Comparison of ENCODE assay signal across 31 cellular contexts in the genomic region with DNA sequence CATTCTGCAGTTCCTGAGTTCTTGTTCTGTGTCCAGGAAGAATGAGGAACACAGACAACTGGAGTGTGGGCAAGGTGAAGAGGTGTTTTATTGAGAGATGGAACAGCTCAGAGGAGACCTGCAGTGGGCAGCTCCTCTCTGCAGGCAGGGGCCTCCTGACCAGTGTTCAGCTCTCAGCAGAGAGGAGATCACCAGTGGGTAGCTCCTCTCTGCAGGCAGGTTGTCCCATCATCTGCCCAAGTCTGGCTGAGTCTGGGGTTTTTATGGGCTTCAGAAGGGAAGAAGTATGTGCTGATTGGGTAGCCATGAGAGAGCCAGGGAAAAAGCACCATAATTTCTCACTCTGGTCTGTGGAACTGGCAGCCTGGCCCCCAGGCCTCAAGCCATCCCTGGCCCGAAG. TPM values are rescaled to one million over a fixed set of nuclear protein-coding genes. Genes with fewer than 3 reads are reported as not detected.
"Had no signal": no experiment of that assay in that cellular context is flagged by ENCODE, and none has a peak within 500 bp of the region (broad histone marks: within the 10 kb centered on the region; RNA-seq: fewer than 3 reads in every experiment).

No MANE protein-coding gene starts in this region.

- H3K27me3 ChIP-seq: brain microvascular endothelial cell, dorsolateral prefrontal cortex, esophagus squamous epithelium, gastroesophageal sphincter, heart right ventricle had no signal

- H3K4me3 ChIP-seq: coronary artery, dorsolateral prefrontal cortex, esophagus squamous epithelium, gastroesophageal sphincter, heart right ventricle had no signal

- ATAC-seq: activated CD4-positive, alpha-beta T cell treated with anti-CD3 and anti-CD28 coated beads for 36 hours; activated CD8-positive, alpha-beta memory T cell treated with anti-CD3 and anti-CD28 coated beads, Interleukin-2, amount 10 ng/mL, durations not matched to agents 7 days and 5 days; activated CD8-positive, alpha-beta T cell treated with anti-CD3 and anti-CD28 coated beads, Interleukin-2, amount 10 ng/mL, durations not matched to agents 7 days and 5 days; gastroesophageal sphincter had no signal

- H3K27ac ChIP-seq: brain microvascular endothelial cell, coronary artery, dorsolateral prefrontal cortex, epithelial cell of prostate, esophagus squamous epithelium, gastroesophageal sphincter, heart right ventricle had no signal

- H3K4me3 Mint-ChIP-seq: activated CD4-positive, alpha-beta memory T cell treated with anti-CD3 and anti-CD28 coated beads for 36 hours; activated CD4-positive, alpha-beta T cell treated with anti-CD3 and anti-CD28 coated beads for 36 hours; activated CD4-positive, alpha-beta T cell treated with anti-CD3 and anti-CD28 coated beads, Interleukin-2, amount 10 ng/mL, durations not matched to agents 24 days and 14 days; activated CD8-positive, alpha-beta memory T cell treated with anti-CD3 and anti-CD28 coated beads, Interleukin-2, amount 10 ng/mL, durations not matched to agents 7 days and 5 days; activated CD8-positive, alpha-beta T cell treated with anti-CD3 and anti-CD28 coated beads, Interleukin-2, amount 10 ng/mL, durations not matched to agents 7 days and 5 days; activated naive CD4-positive, alpha-beta T cell treated with anti-CD3 and anti-CD28 coated beads for 36 hours; activated naive CD4-positive, alpha-beta T cell treated with anti-CD3 and anti-CD28 coated beads, Interleukin-2, amount 50 U/mL, for 24 hours; activated naive CD8-positive, alpha-beta T cell treated with anti-CD3 and anti-CD28 coated beads, Interleukin-2, amount 10 ng/mL, durations not matched to agents 7 days and 5 days; activated T-helper 1 cell treated with anti-CD3 and anti-CD28 coated beads, Interleukin-12 subunit alpha, Interleukin-12 subunit beta, Interleukin-2, Interleukin-4 antibody, amounts not matched to agents 30 ng/mL and 10 ng/mL and 1 ng/mL, durations not matched to agents 14 hours and 24 hours and 36 hours; central memory CD8-positive, alpha-beta T cell; dendritic cell treated with granulocyte-macrophage colony-stimulating factor and Interleukin-4, amounts not matched to agents 40 ng/mL and 50 ng/mL, for 4 days had no signal

- H3K9me3 Mint-ChIP-seq: activated naive CD4-positive, alpha-beta T cell treated with anti-CD3 and anti-CD28 coated beads, Interleukin-2, amount 50 U/mL, for 24 hours; central memory CD8-positive, alpha-beta T cell had no signal

- H3K4me1 Mint-ChIP-seq: activated CD4-positive, alpha-beta T cell treated with anti-CD3 and anti-CD28 coated beads for 36 hours; activated CD4-positive, alpha-beta T cell treated with anti-CD3 and anti-CD28 coated beads, Interleukin-2, amount 10 ng/mL, durations not matched to agents 24 days and 14 days; activated CD8-positive, alpha-beta memory T cell treated with anti-CD3 and anti-CD28 coated beads, Interleukin-2, amount 10 ng/mL, durations not matched to agents 7 days and 5 days; activated naive CD4-positive, alpha-beta T cell treated with anti-CD3 and anti-CD28 coated beads, Interleukin-2, amount 50 U/mL, for 24 hours; activated naive CD8-positive, alpha-beta T cell treated with anti-CD3 and anti-CD28 coated beads, Interleukin-2, amount 10 ng/mL, durations not matched to agents 7 days and 5 days; central memory CD8-positive, alpha-beta T cell had no signal

- H3K27ac Mint-ChIP-seq: activated CD4-positive, alpha-beta memory T cell treated with anti-CD3 and anti-CD28 coated beads for 36 hours; activated CD4-positive, alpha-beta T cell treated with anti-CD3 and anti-CD28 coated beads for 36 hours; activated CD4-positive, alpha-beta T cell treated with anti-CD3 and anti-CD28 coated beads, Interleukin-2, amount 10 ng/mL, durations not matched to agents 24 days and 14 days; activated CD8-positive, alpha-beta memory T cell treated with anti-CD3 and anti-CD28 coated beads, Interleukin-2, amount 10 ng/mL, durations not matched to agents 7 days and 5 days; activated CD8-positive, alpha-beta T cell treated with anti-CD3 and anti-CD28 coated beads, Interleukin-2, amount 10 ng/mL, durations not matched to agents 7 days and 5 days; activated naive CD4-positive, alpha-beta T cell treated with anti-CD3 and anti-CD28 coated beads for 36 hours; activated naive CD4-positive, alpha-beta T cell treated with anti-CD3 and anti-CD28 coated beads, Interleukin-2, amount 50 U/mL, for 24 hours; activated naive CD8-positive, alpha-beta T cell treated with anti-CD3 and anti-CD28 coated beads, Interleukin-2, amount 10 ng/mL, durations not matched to agents 7 days and 5 days; activated T-helper 1 cell treated with anti-CD3 and anti-CD28 coated beads, Interleukin-12 subunit alpha, Interleukin-12 subunit beta, Interleukin-2, Interleukin-4 antibody, amounts not matched to agents 30 ng/mL and 10 ng/mL and 1 ng/mL, durations not matched to agents 14 hours and 24 hours and 36 hours; activated T-helper 2 cell treated with anti-CD3 and anti-CD28 coated beads, Interferon-gamma antibody, Interleukin-2, Interleukin-4, amounts not matched to agents 10 μg/mL and 5 μg/mL and 100 μg/mL, durations not matched to agents 14 hours and 24 hours and 36 hours; dendritic cell treated with granulocyte-macrophage colony-stimulating factor and Interleukin-4, amounts not matched to agents 40 ng/mL and 50 ng/mL, for 4 days had no signal

- H3K27me3 Mint-ChIP-seq: activated CD4-positive, alpha-beta memory T cell treated with anti-CD3 and anti-CD28 coated beads for 36 hours; activated CD4-positive, alpha-beta T cell treated with anti-CD3 and anti-CD28 coated beads for 36 hours; activated CD4-positive, alpha-beta T cell treated with anti-CD3 and anti-CD28 coated beads, Interleukin-2, amount 10 ng/mL, durations not matched to agents 24 days and 14 days; activated CD8-positive, alpha-beta memory T cell treated with anti-CD3 and anti-CD28 coated beads, Interleukin-2, amount 10 ng/mL, durations not matched to agents 7 days and 5 days; activated naive CD4-positive, alpha-beta T cell treated with anti-CD3 and anti-CD28 coated beads, Interleukin-2, amount 50 U/mL, for 24 hours; activated naive CD8-positive, alpha-beta T cell treated with anti-CD3 and anti-CD28 coated beads, Interleukin-2, amount 10 ng/mL, durations not matched to agents 7 days and 5 days; central memory CD8-positive, alpha-beta T cell; dendritic cell treated with granulocyte-macrophage colony-stimulating factor and Interleukin-4, amounts not matched to agents 40 ng/mL and 50 ng/mL, for 4 days had no signal

- H3K36me3 ChIP-seq: brain microvascular endothelial cell, esophagus squamous epithelium, gastroesophageal sphincter, heart right ventricle had no signal

- DNase-seq: activated CD4-positive, alpha-beta memory T cell treated with anti-CD3 and anti-CD28 coated beads for 36 hours; activated CD4-positive, alpha-beta T cell treated with anti-CD3 and anti-CD28 coated beads for 36 hours; activated CD4-positive, alpha-beta T cell treated with anti-CD3 and anti-CD28 coated beads, Interleukin-2, amount 10 ng/mL, durations not matched to agents 24 days and 14 days; activated CD4-positive, CD25-positive, alpha-beta regulatory T cell; activated CD4-positive, CD25-positive, alpha-beta regulatory T cell treated with anti-CD3 and anti-CD28 coated beads, Interleukin-2, amount 50 U/mL, for 72 hours; activated CD8-positive, alpha-beta memory T cell treated with anti-CD3 and anti-CD28 coated beads, Interleukin-2, amount 10 ng/mL, durations not matched to agents 7 days and 5 days; activated CD8-positive, alpha-beta memory T cell treated with anti-CD3 and anti-CD28 coated beads, Interleukin-2, amount 50 U/mL, for 4 hours; activated CD8-positive, alpha-beta T cell treated with anti-CD3 and anti-CD28 coated beads, Interleukin-2, amount 10 ng/mL, durations not matched to agents 7 days and 5 days; activated effector memory CD4-positive, alpha-beta T cell treated with anti-CD3 and anti-CD28 coated beads, Interleukin-2, amount 50 U/mL, for 16 hours; activated naive CD4-positive, alpha-beta T cell treated with anti-CD3 and anti-CD28 coated beads for 36 hours; activated naive CD8-positive, alpha-beta T cell treated with anti-CD3 and anti-CD28 coated beads, Interleukin-2, amount 10 ng/mL, durations not matched to agents 7 days and 5 days; activated T-cell treated with anti-CD3 and anti-CD28 coated beads, Interleukin-2, amount 50 U/mL, for 1 hour; activated T-cell treated with anti-CD3 and anti-CD28 coated beads, Interleukin-2, amount 50 U/mL, for 48 hours; amniotic stem cell; brain microvascular endothelial cell; effector memory CD4-positive, alpha-beta T cell; esophagus squamous epithelium; foreskin melanocyte; T-helper 2 cell had no signal

- H3K4me1 ChIP-seq: esophagus squamous epithelium, gastroesophageal sphincter had no signal

RNA-seq across cellular contexts. Expression of gene RASGEF1B, which starts 56.0 kb away (rescaled TPM):
- total RNA-seq: endothelial cell of umbilical vein, fibroblast of villous mesenchyme had no signal
- polyA plus RNA-seq: endothelial cell of umbilical vein had no signal
